ENCODE assay signal across 1 cellular context in the genomic region with DNA sequence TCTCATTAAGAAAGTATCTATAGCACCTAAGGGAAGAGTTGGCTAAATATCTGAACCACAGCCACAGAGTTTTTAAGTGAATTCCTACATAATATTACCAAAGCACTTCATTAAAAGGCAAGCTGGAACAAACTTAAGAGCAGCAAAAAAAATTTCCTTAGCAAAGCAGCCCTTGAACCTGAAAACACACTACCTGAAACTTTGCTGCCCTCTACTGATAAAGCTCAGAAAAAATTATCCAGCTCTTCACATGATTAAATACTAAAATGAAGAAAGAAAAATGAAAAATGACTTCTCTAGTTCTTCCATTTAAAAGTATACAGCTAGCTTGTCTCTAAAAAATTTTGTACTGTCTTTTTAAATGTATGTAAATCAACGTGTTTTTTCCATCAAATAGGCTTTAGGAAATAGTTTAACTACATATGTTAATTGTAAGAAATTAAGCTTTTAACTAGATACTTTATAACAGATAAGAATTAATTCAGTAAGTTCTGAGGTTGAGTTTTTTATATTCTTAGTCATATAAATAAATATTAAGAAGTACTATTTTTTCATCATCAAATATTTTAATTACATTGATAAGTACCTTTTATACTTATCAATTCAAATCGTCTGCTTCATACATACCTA.
TF ChIP-seq lines count a peak whose summit lies in the region.

No MANE protein-coding gene starts in this region.

TF ChIP-seq in SK-N-SH treated with all-trans-retinoic acid at 6 μM for 48 hours, 23 proteins besides CTCF, POLR2A, EP300 and RAD21 (continued from another document):
- TF ChIP-seq, protein P1, sequence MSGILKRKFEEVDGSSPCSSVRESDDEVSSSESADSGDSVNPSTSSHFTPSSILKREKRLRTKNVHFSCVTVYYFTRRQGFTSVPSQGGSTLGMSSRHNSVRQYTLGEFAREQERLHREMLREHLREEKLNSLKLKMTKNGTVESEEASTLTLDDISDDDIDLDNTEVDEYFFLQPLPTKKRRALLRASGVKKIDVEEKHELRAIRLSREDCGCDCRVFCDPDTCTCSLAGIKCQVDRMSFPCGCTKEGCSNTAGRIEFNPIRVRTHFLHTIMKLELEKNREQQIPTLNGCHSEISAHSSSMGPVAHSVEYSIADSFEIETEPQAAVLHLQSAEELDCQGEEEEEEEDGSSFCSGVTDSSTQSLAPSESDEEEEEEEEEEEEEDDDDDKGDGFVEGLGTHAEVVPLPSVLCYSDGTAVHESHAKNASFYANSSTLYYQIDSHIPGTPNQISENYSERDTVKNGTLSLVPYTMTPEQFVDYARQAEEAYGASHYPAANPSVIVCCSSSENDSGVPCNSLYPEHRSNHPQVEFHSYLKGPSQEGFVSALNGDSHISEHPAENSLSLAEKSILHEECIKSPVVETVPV (CRISPR knock-in tag; IDR thresholded peaks at IDR 0.05) = no peak
- TF ChIP-seq, protein P2, sequence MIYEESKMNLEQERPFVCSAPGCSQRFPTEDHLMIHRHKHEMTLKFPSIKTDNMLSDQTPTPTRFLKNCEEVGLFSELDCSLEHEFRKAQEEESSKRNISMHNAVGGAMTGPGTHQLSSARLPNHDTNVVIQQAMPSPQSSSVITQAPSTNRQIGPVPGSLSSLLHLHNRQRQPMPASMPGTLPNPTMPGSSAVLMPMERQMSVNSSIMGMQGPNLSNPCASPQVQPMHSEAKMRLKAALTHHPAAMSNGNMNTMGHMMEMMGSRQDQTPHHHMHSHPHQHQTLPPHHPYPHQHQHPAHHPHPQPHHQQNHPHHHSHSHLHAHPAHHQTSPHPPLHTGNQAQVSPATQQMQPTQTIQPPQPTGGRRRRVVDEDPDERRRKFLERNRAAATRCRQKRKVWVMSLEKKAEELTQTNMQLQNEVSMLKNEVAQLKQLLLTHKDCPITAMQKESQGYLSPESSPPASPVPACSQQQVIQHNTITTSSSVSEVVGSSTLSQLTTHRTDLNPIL (CRISPR knock-in tag; IDR thresholded peaks at IDR 0.05; ENCODE audit: low read depth) = no peak
